ENCODE assay signal across 19 cellular contexts in genomic region chr13:77387607-77388200, GRCh38.
DNase-seq lines count a peak whose midpoint lies in the region; ATAC-seq and TF ChIP-seq lines count a peak whose summit lies in the region.
"Had no signal": no experiment of that assay in that cellular context is flagged by ENCODE, and none has a peak within 500 bp of the region (broad histone marks: within the 10 kb centered on the region; RNA-seq: fewer than 3 reads in every experiment).

No MANE protein-coding gene starts in this region.

- no peak for TF ChIP-seq CTCF in IMR-90 (conservative IDR thresholded peaks at IDR 0.05; ENCODE audit: low read depth, low read length)
- TF ChIP-seq CTCF in esophagus squamous epithelium (IDR thresholded peaks at IDR 0.05): no peak
- TF ChIP-seq CTCF in smooth muscle cell (IDR thresholded peaks at IDR 0.05; ENCODE audit: borderline replicate concordance, insufficient read depth, poor library complexity, severe bottlenecking): no peak

- H3K9me3 ChIP-seq in BLaER1 (peaks cover 5% of the 10 kb centered on the region; the same call in 1 of the 2 replicates), IMR-90 (ENCODE audit: control insufficient read depth, insufficient read depth, low read length) (no peaks in the 10 kb centered on the region), esophagus squamous epithelium (peaks cover 0 to 10% (median 6%) of the 10 kb centered on the region in 3 donors), smooth muscle cell (replicated peaks; ENCODE audit: low read depth) (no peaks in the 10 kb centered on the region)
- H3K9me3 ChIP-seq: HAP-1 had no signal

- peak overlapping the region; percentile 10 for H2AK5ac ChIP-seq in IMR-90 (ENCODE audit: low read depth, low read length)

- no peaks in the 10 kb centered on the region for H4K20me1 ChIP-seq in BLaER1
- no peaks in the 10 kb centered on the region for H4K20me1 ChIP-seq in IMR-90 (ENCODE audit: insufficient read depth, low read length)
- H4K20me1 ChIP-seq in smooth muscle cell (ENCODE audit: low read depth): no peaks in the 10 kb centered on the region

- no TSS peak for BruUV-seq in IMR-90 (replicated peaks; lab: Mats Ljungman, UMichigan)

- no peak for ATAC-seq in IMR-90 (ENCODE audit: low read depth)
- ATAC-seq: effector memory CD8-positive, alpha-beta T cell; esophagus mucosa had no signal

- peak overlapping the region in 1 of 2 experiments; percentile 54; a peak in 2 of 4 replicates for H4K8ac ChIP-seq in IMR-90 (ENCODE audit: low read depth in 2 of 2, low read length in 2 of 2)

- no peaks in the 10 kb centered on the region for H3K79me2 ChIP-seq in smooth muscle cell (ENCODE audit: low read depth)

- H3K4me3 ChIP-seq in BLaER1 (no peak overlapping the region), IMR-90 (ENCODE audit: insufficient read depth, low read depth, low read length) (no peak overlapping the region), esophagus squamous epithelium (no peak overlapping the region), smooth muscle cell (no peak overlapping the region)
- H3K4me3 ChIP-seq: HAP-1 had no signal

- H3K23ac ChIP-seq in IMR-90 (ENCODE audit: low read depth, low read length): no peak overlapping the region

- DNase-seq in IMR-90 (no peak), esophagus squamous epithelium (lab: John Stamatoyannopoulos, UW) (no peak), smooth muscle cell (lab: John Stamatoyannopoulos, UW; ENCODE audit: unreplicated experiment) (no peak), SW 1271 (lab: John Stamatoyannopoulos, UW) (no peak), hippocampal formation (lab: John Stamatoyannopoulos, UW) (no peak), NCI-H1436 (lab: John Stamatoyannopoulos, UW) (no peak)
- no peak for DNase-seq in stimulated activated CD4-positive, alpha-beta T cell treated with anti-CD3 and anti-CD28 coated beads, Interleukin-12 subunit alpha, Interleukin-12 subunit beta, amount 100 ng/mL, for 4 hours
- DNase-seq: activated CD4-positive, alpha-beta T cell treated with anti-CD3 and anti-CD28 coated beads for 4 hours; activated naive CD4-positive, alpha-beta T cell treated with Interleukin-2 at 50 U/mL for 16 hours; activated T-cell treated with anti-CD3 and anti-CD28 coated beads, Interleukin-2, amount 50 U/mL, for 48 hours; anterior cingulate cortex; CD8-positive, alpha-beta memory T cell; effector memory CD8-positive, alpha-beta T cell; kidney glomerular epithelial cell; NCI-H187 treated with DMSO at 0.1 percent for 48 hours; NCI-H226 had no signal

- H3K79me1 ChIP-seq in IMR-90 (ENCODE audit: low read depth in 1 of 2, low read length in 2 of 2): no peaks in the 10 kb centered on the region

- H3K18ac ChIP-seq in IMR-90 (ENCODE audit: low read depth, low read length): no peak overlapping the region

- no peak overlapping the region for H3K56ac ChIP-seq in IMR-90 (ENCODE audit: extremely low read depth, insufficient read depth, low read length)

- H2BK5ac ChIP-seq in IMR-90 (ENCODE audit: low read depth, low read length, poor library complexity, severe bottlenecking): peak overlapping the region; percentile 49

- H3K36me3 ChIP-seq in BLaER1: no peaks in the 10 kb centered on the region
- H3K36me3 ChIP-seq in IMR-90 (ENCODE audit: control insufficient read depth, insufficient read depth, low read length): no peaks in the 10 kb centered on the region
- H3K36me3 ChIP-seq in esophagus squamous epithelium: no peaks in the 10 kb centered on the region
- H3K36me3 ChIP-seq in smooth muscle cell (ENCODE audit: low read depth): no peaks in the 10 kb centered on the region
- H3K36me3 ChIP-seq: HAP-1 had no signal

- in situ Hi-C loops in IMR-90 (cut with MboI; ENCODE audit: low sequenced_read_pairs): no loop called here

- H2BK120ac ChIP-seq in IMR-90 (ENCODE audit: low read depth, low read length): peak overlapping the region; percentile 65; the same call in 1 of the 2 replicates

- H3K4ac ChIP-seq in IMR-90 (ENCODE audit: low read depth, low read length): peak overlapping the region; percentile 78

- dilution Hi-C loops in IMR-90 (cut with HindIII; ENCODE audit: low sequenced_read_pairs, unreplicated experiment): no loop called here

- WGBS in IMR-90 (ENCODE audit: extremely low coverage in 2 of 2, insufficient read length in 1 of 2), 2 experiments: 61% methylated on average over 3 of the region's 5 CpGs; no CpG with 5 or more reads in 1 of the 2 experiments
- 64 to 67% methylated on average over 5 of the region's 5 CpGs for WGBS in esophagus squamous epithelium, 2 donors
- 91% methylated on average over 5 of the region's 5 CpGs for WGBS in smooth muscle cell (ENCODE audit: low lambda C conversion rate)

- intact Hi-C loops in IMR-90 (cut with micrococcal nuclease) (no loop called here), esophagus squamous epithelium (cut with DNase I) (no loop called here)

- H4K5ac ChIP-seq in IMR-90 (ENCODE audit: low read depth, low read length): no peak overlapping the region

- H3K4me2 ChIP-seq in BLaER1: peak overlapping the region; percentile 60
- H3K4me2 ChIP-seq in IMR-90 (ENCODE audit: low read depth, low read length): no peak overlapping the region
- peak overlapping the region; percentile 1 for H3K4me2 ChIP-seq in smooth muscle cell

- H3F3A ChIP-seq in smooth muscle cell (ENCODE audit: low read depth): no peaks in the 10 kb centered on the region

- peak overlapping the region; percentile 78; the same call in 1 of the 2 replicates for H2BK20ac ChIP-seq in IMR-90 (ENCODE audit: low read depth, low read length)

- CTCF ChIA-PET in IMR-90 (lab: Yijun Ruan, JAX): no interaction called here

- no peak overlapping the region for H3K9ac ChIP-seq in BLaER1
- H3K9ac ChIP-seq in IMR-90 (ENCODE audit: low read depth, low read length): no peak overlapping the region
- H3K9ac ChIP-seq in smooth muscle cell (ENCODE audit: low read depth): no peak overlapping the region

- 0 out of 2 replicates have a peak overlapping the region, but pooled peaks have one; percentile 78 for H3K14ac ChIP-seq in IMR-90 (replicated peaks; ENCODE audit: low read depth, low read length)

- H3K4me1 ChIP-seq in BLaER1: peaks cover 53% of the 10 kb centered on the region
- H3K4me1 ChIP-seq in IMR-90 (ENCODE audit: control insufficient read depth, insufficient read depth, low read length): peaks cover 6% of the 10 kb centered on the region; the same call in 1 of the 2 replicates
- H3K4me1 ChIP-seq in esophagus squamous epithelium: peaks cover 0 to 68% (median 9%) of the 10 kb centered on the region in 3 donors
- H3K4me1 ChIP-seq in smooth muscle cell (ENCODE audit: low read depth): no peaks in the 10 kb centered on the region

- no peak for TF ChIP-seq RAD21 in IMR-90 (IDR thresholded peaks at IDR 0.05; ENCODE audit: low read length)

- TF ChIP-seq POLR2A in IMR-90 (IDR thresholded peaks at IDR 0.05; ENCODE audit: low read depth, low read length) (no peak), esophagus squamous epithelium (IDR thresholded peaks at IDR 0.05) (no peak)

- H3K27ac ChIP-seq in BLaER1 (peak overlapping the region; percentile 46; the same call in 1 of the 2 replicates), IMR-90 (ENCODE audit: insufficient read depth, low read length) (no peak overlapping the region), esophagus squamous epithelium (peak overlapping the region in 3 of 4 donors; percentile 23 to 65 (median 31)), smooth muscle cell (ENCODE audit: low read depth) (peak overlapping the region; percentile 3)

- POLR2A ChIA-PET in IMR-90 (lab: Charles Lee; ENCODE audit: unreplicated experiment): no interaction called here

- H3K27me3 ChIP-seq in BLaER1 (no peaks in the 10 kb centered on the region), IMR-90 (ENCODE audit: control insufficient read depth, insufficient read depth, low read length) (no peaks in the 10 kb centered on the region; the same call in 1 of the 2 replicates), esophagus squamous epithelium (no peaks in the 10 kb centered on the region), smooth muscle cell (ENCODE audit: low read depth) (no peaks in the 10 kb centered on the region)

- H2AFZ ChIP-seq in IMR-90 (replicated peaks; ENCODE audit: low read length, poor library complexity) (no peak overlapping the region), smooth muscle cell (ENCODE audit: low read depth) (no peak overlapping the region)

- peaks cover 2% of the 10 kb centered on the region; the same call in 1 of the 2 replicates for H3K9me1 ChIP-seq in IMR-90 (ENCODE audit: insufficient read depth, low read length)

- peak overlapping the region; percentile 48 for H4K91ac ChIP-seq in IMR-90 (ENCODE audit: insufficient read depth, low read depth, low read length)

- H2AK9ac ChIP-seq in IMR-90 (replicated peaks; ENCODE audit: low read depth, low read length, poor library complexity): no peak overlapping the region

- peak overlapping the region; percentile 82; the same call in 2 of the 3 replicates for H2BK15ac ChIP-seq in IMR-90 (ENCODE audit: low read depth, low read length)

TF ChIP-seq in IMR-90, 13 proteins besides CTCF, POLR2A, EP300 and RAD21 (continues in another document):
- TF ChIP-seq, protein P1, sequence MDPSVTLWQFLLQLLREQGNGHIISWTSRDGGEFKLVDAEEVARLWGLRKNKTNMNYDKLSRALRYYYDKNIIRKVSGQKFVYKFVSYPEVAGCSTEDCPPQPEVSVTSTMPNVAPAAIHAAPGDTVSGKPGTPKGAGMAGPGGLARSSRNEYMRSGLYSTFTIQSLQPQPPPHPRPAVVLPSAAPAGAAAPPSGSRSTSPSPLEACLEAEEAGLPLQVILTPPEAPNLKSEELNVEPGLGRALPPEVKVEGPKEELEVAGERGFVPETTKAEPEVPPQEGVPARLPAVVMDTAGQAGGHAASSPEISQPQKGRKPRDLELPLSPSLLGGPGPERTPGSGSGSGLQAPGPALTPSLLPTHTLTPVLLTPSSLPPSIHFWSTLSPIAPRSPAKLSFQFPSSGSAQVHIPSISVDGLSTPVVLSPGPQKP (IDR thresholded peaks at IDR 0.05; ENCODE audit: borderline replicate concordance, low read depth, low read length): no peak
- no peak for TF ChIP-seq CEBPB (IDR thresholded peaks at IDR 0.05; ENCODE audit: low read depth, low read length)
- TF ChIP-seq MAZ (IDR thresholded peaks at IDR 0.05; ENCODE audit: borderline replicate concordance, low read depth, low read length): no peak
- no peak for TF ChIP-seq MAFK (IDR thresholded peaks at IDR 0.05; ENCODE audit: low read depth, low read length)
- TF ChIP-seq FOS (IDR thresholded peaks at IDR 0.05; ENCODE audit: low read depth, low read length): no peak
- TF ChIP-seq, protein P2, sequence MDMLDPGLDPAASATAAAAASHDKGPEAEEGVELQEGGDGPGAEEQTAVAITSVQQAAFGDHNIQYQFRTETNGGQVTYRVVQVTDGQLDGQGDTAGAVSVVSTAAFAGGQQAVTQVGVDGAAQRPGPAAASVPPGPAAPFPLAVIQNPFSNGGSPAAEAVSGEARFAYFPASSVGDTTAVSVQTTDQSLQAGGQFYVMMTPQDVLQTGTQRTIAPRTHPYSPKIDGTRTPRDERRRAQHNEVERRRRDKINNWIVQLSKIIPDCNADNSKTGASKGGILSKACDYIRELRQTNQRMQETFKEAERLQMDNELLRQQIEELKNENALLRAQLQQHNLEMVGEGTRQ (IDR thresholded peaks at IDR 0.05; ENCODE audit: low read depth, low read length): no peak
- TF ChIP-seq BHLHE40 (IDR thresholded peaks at IDR 0.05; ENCODE audit: low read depth, low read length): no peak
- TF ChIP-seq CHD1 (IDR thresholded peaks at IDR 0.05; ENCODE audit: low read depth, low read length): no peak
- TF ChIP-seq RCOR1 (IDR thresholded peaks at IDR 0.05; ENCODE audit: insufficient replicate concordance, low read length): no peak
